In genomic region chr2:170695546-170695925, GRCh38 we compare ENCODE assay signal across 2 cellular contexts.
TF ChIP-seq lines count a peak whose summit lies in the region.

No MANE protein-coding gene starts in this region.

TF ChIP-seq in HEK293, 187 proteins besides CTCF, POLR2A, EP300 and RAD21 (continued from another document):
- TF ChIP-seq PRDM4 (tag by site-specific recombination; IDR thresholded peaks at IDR 0.05) (no peak), TCF7L2 (IDR thresholded peaks at IDR 0.05; ENCODE audit: borderline replicate concordance, low read depth, low read length) (peak; percentile 41; the same call in 1 of the 2 replicates), SP2 (tag by site-specific recombination; IDR thresholded peaks at IDR 0.05) (no peak), ZNF488 (tag by site-specific recombination; IDR thresholded peaks at IDR 0.05) (no peak)

TF ChIP-seq in GM23338, 12 proteins besides CTCF, POLR2A, EP300 and RAD21 (continued from another document):
- TF ChIP-seq, protein P1, sequence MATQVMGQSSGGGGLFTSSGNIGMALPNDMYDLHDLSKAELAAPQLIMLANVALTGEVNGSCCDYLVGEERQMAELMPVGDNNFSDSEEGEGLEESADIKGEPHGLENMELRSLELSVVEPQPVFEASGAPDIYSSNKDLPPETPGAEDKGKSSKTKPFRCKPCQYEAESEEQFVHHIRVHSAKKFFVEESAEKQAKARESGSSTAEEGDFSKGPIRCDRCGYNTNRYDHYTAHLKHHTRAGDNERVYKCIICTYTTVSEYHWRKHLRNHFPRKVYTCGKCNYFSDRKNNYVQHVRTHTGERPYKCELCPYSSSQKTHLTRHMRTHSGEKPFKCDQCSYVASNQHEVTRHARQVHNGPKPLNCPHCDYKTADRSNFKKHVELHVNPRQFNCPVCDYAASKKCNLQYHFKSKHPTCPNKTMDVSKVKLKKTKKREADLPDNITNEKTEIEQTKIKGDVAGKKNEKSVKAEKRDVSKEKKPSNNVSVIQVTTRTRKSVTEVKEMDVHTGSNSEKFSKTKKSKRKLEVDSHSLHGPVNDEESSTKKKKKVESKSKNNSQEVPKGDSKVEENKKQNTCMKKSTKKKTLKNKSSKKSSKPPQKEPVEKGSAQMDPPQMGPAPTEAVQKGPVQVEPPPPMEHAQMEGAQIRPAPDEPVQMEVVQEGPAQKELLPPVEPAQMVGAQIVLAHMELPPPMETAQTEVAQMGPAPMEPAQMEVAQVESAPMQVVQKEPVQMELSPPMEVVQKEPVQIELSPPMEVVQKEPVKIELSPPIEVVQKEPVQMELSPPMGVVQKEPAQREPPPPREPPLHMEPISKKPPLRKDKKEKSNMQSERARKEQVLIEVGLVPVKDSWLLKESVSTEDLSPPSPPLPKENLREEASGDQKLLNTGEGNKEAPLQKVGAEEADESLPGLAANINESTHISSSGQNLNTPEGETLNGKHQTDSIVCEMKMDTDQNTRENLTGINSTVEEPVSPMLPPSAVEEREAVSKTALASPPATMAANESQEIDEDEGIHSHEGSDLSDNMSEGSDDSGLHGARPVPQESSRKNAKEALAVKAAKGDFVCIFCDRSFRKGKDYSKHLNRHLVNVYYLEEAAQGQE (IDR thresholded peaks at IDR 0.05; ENCODE audit: unreplicated experiment) = no peak
- TF ChIP-seq NANOG (IDR thresholded peaks at IDR 0.05; ENCODE audit: borderline replicate concordance) (no peak), ZNF462 (CRISPR knock-in tag; IDR thresholded peaks at IDR 0.05) (no peak), CREB1 (CRISPR knock-in tag; IDR thresholded peaks at IDR 0.05; ENCODE audit: low read depth) (no peak), ETS1 (IDR thresholded peaks at IDR 0.05) (no peak), POLR2AphosphoS5 (IDR thresholded peaks at IDR 0.05; ENCODE audit: low read depth) (no peak), ZNF331 (CRISPR knock-in tag; IDR thresholded peaks at IDR 0.05; ENCODE audit: low read depth) (no peak), EZH2phosphoT487 (IDR thresholded peaks at IDR 0.05; ENCODE audit: unreplicated experiment) (no peak)
TF ChIP-seq in GM23338: peak in this region for 0.
